In the genomic region with DNA sequence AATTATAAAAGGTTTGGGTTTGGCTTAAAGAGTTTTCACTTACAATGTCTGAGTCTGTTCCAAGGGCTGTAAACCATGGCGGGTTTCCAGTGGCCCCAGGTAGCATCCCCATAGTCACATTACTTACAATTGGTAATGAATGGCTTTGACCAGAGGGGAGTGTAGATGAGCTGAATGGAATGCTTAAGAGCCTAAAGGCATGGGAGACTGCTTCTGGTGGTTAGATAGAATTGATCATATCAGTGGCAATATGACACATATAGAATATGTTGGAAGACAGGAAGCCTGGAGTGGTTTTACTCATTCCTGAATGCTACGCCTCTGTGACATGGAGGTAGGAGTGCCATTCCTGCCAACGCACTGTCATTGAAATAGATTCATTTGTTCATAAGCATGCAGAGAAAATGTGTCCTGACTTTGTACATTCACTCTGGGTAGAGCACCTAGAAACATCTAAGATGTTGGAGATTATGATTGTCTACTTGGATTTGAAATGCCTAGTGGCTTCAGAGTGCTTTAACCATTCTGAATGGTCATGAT, we compare ENCODE assay signal across 14 cellular contexts.
"Had no signal": no experiment of that assay in that cellular context is flagged by ENCODE, and none has a peak within 500 bp of the region (broad histone marks: within the 10 kb centered on the region; RNA-seq: fewer than 3 reads in every experiment).

No MANE protein-coding gene starts in this region.

- H3K36me3 ChIP-seq: adrenal gland, sigmoid colon, spleen, stomach, thoracic aorta had no signal

- H3K4me1 Mint-ChIP-seq: activated naive CD4-positive, alpha-beta T cell treated with anti-CD3 and anti-CD28 coated beads, Interleukin-2, amount 10 ng/mL, durations not matched to agents 7 days and 5 days had no signal

- H3K9me3 ChIP-seq: adrenal gland, sigmoid colon, spleen, stomach, thoracic aorta had no signal

- H3K4me3 ChIP-seq: adrenal gland, sigmoid colon, spleen, stomach, thoracic aorta had no signal

- DNase-seq: activated CD4-positive, alpha-beta memory T cell treated with anti-CD3 and anti-CD28 coated beads for 36 hours; activated CD4-positive, alpha-beta T cell treated with anti-CD3 and anti-CD28 coated beads for 1 hour; activated naive CD4-positive, alpha-beta T cell treated with anti-CD3 and anti-CD28 coated beads, Interleukin-2, amount 10 ng/mL, durations not matched to agents 7 days and 5 days; activated T-cell treated with anti-CD3 and anti-CD28 coated beads, Interleukin-2, amount 50 U/mL, for 24 hours; adrenal gland; sigmoid colon; spleen; stomach; T-helper 1 cell; T1000 had no signal

- H3K9me3 Mint-ChIP-seq: activated CD4-positive, alpha-beta memory T cell treated with anti-CD3 and anti-CD28 coated beads for 36 hours; activated naive CD4-positive, alpha-beta T cell treated with anti-CD3 and anti-CD28 coated beads, Interleukin-2, amount 10 ng/mL, durations not matched to agents 7 days and 5 days; activated T-cell treated with anti-CD3 and anti-CD28 coated beads, Interleukin-2, amount 50 U/mL, for 24 hours; neural crest cell had no signal

- H3K27ac ChIP-seq: adrenal gland, sigmoid colon, spleen, stomach, thoracic aorta had no signal

- H3K27me3 ChIP-seq: adrenal gland, sigmoid colon, stomach had no signal

- H3K36me3 Mint-ChIP-seq: activated CD4-positive, alpha-beta memory T cell treated with anti-CD3 and anti-CD28 coated beads for 36 hours; activated naive CD4-positive, alpha-beta T cell treated with anti-CD3 and anti-CD28 coated beads, Interleukin-2, amount 10 ng/mL, durations not matched to agents 7 days and 5 days had no signal

- H3K27me3 Mint-ChIP-seq: activated naive CD4-positive, alpha-beta T cell treated with anti-CD3 and anti-CD28 coated beads, Interleukin-2, amount 10 ng/mL, durations not matched to agents 7 days and 5 days had no signal

- H3K27ac Mint-ChIP-seq: activated CD4-positive, alpha-beta memory T cell treated with anti-CD3 and anti-CD28 coated beads for 36 hours; activated naive CD4-positive, alpha-beta T cell treated with anti-CD3 and anti-CD28 coated beads, Interleukin-2, amount 10 ng/mL, durations not matched to agents 7 days and 5 days; activated T-cell treated with anti-CD3 and anti-CD28 coated beads, Interleukin-2, amount 50 U/mL, for 24 hours had no signal

- FAIRE-seq: colon had no signal

- ATAC-seq: esophagus mucosa had no signal

- H3K4me3 Mint-ChIP-seq: activated CD4-positive, alpha-beta memory T cell treated with anti-CD3 and anti-CD28 coated beads for 36 hours; activated naive CD4-positive, alpha-beta T cell treated with anti-CD3 and anti-CD28 coated beads, Interleukin-2, amount 10 ng/mL, durations not matched to agents 7 days and 5 days; activated T-cell treated with anti-CD3 and anti-CD28 coated beads, Interleukin-2, amount 50 U/mL, for 24 hours had no signal
